8 cellular contexts compared by ENCODE assay signal in genomic region chr9:131500939-131501541, GRCh38. TPM values are rescaled to one million over a fixed set of nuclear protein-coding genes. Genes with fewer than 3 reads are reported as not detected.
A peak's percentile ranks its signal among the peaks of the same experiment; 100 is the strongest.
DNase-seq lines count a peak whose midpoint lies in the region; ATAC-seq and TF ChIP-seq lines count a peak whose summit lies in the region.

No MANE protein-coding gene starts in this region.

- H3K4me3 Mint-ChIP-seq in glutamatergic neuron (ENCODE audit: unreplicated experiment): peak overlapping the region; percentile 67
- H3K4me3 Mint-ChIP-seq in stimulated activated naive CD8-positive, alpha-beta T cell treated with anti-CD3 and anti-CD28 coated beads, Interleukin-15, Interleukin-2, amounts not matched to agents 100 ng/mL and 50 ng/mL, for 24 hours: peak overlapping the region; percentile 76

- H3K36me3 Mint-ChIP-seq in glutamatergic neuron (ENCODE audit: unreplicated experiment): peaks cover 6% of the 10 kb centered on the region
- H3K36me3 Mint-ChIP-seq in stimulated activated naive CD8-positive, alpha-beta T cell treated with anti-CD3 and anti-CD28 coated beads, Interleukin-15, Interleukin-2, amounts not matched to agents 100 ng/mL and 50 ng/mL, for 24 hours (ENCODE audit: low read depth): peaks cover 39% of the 10 kb centered on the region

- H3K4me1 Mint-ChIP-seq in glutamatergic neuron (ENCODE audit: low read depth, unreplicated experiment): peaks cover 17% of the 10 kb centered on the region
- peaks cover 62% of the 10 kb centered on the region for H3K4me1 Mint-ChIP-seq in stimulated activated naive CD8-positive, alpha-beta T cell treated with anti-CD3 and anti-CD28 coated beads, Interleukin-15, Interleukin-2, amounts not matched to agents 100 ng/mL and 50 ng/mL, for 24 hours (ENCODE audit: low read depth)

- H3K27ac Mint-ChIP-seq in glutamatergic neuron (ENCODE audit: unreplicated experiment): peak overlapping the region; percentile 72
- peak overlapping the region; percentile 70 for H3K27ac Mint-ChIP-seq in stimulated activated naive CD8-positive, alpha-beta T cell treated with anti-CD3 and anti-CD28 coated beads, Interleukin-15, Interleukin-2, amounts not matched to agents 100 ng/mL and 50 ng/mL, for 24 hours

- intact Hi-C loops in Right ventricle myocardium inferior (cut with DNase I): no loop called here

- H3K9me3 Mint-ChIP-seq in glutamatergic neuron (ENCODE audit: unreplicated experiment): peaks cover 38% of the 10 kb centered on the region
- H3K9me3 Mint-ChIP-seq in stimulated activated naive CD8-positive, alpha-beta T cell treated with anti-CD3 and anti-CD28 coated beads, Interleukin-15, Interleukin-2, amounts not matched to agents 100 ng/mL and 50 ng/mL, for 24 hours: no peaks in the 10 kb centered on the region

- peaks cover 18% of the 10 kb centered on the region for H3K27me3 Mint-ChIP-seq in glutamatergic neuron (ENCODE audit: unreplicated experiment)
- H3K27me3 Mint-ChIP-seq in stimulated activated naive CD8-positive, alpha-beta T cell treated with anti-CD3 and anti-CD28 coated beads, Interleukin-15, Interleukin-2, amounts not matched to agents 100 ng/mL and 50 ng/mL, for 24 hours: no peaks in the 10 kb centered on the region

- peak; percentile 39 for DNase-seq in A172 (ENCODE audit: low spot score)
- DNase-seq in LoVo (ENCODE audit: low spot score): peak; percentile 66
- peak in 2 of 3 experiments; percentile 23 to 38 for DNase-seq in activated CD8-positive, alpha-beta memory T cell treated with anti-CD3 and anti-CD28 coated beads for 48 hours (ENCODE audit: low read depth in 2 of 3, low spot score in 2 of 3)
- DNase-seq in glutamatergic neuron: no peak
- no peak for DNase-seq in Right ventricle myocardium inferior (ENCODE audit: missing footprints)

- no peak for ATAC-seq in HG02840 (IDR thresholded peaks at IDR 0.05; ENCODE audit: low FRiP score, unreplicated experiment)
- ATAC-seq in Right ventricle myocardium inferior: no peak
- ATAC-seq in HG02610 (IDR thresholded peaks at IDR 0.05; ENCODE audit: unreplicated experiment): no peak

- no peak for TF ChIP-seq CTCF in glutamatergic neuron (IDR thresholded peaks at IDR 0.05; ENCODE audit: partially characterized antibody, unreplicated experiment)

RNA-seq across cellular contexts. Expression of gene POMT1, which starts 1.7 kb away (rescaled TPM):
- 22.0 and 26.4 TPM in 2 replicates for total RNA-seq in A172 (2014; rRNA removed; shearing (Covaris generic))
- total RNA-seq in glutamatergic neuron (ENCODE audit: unreplicated experiment) (108 TPM), Right ventricle myocardium inferior (21.2 TPM)

RNA-seq across cellular contexts. Expression of gene UCK1, which starts 30.0 kb away (rescaled TPM):
- total RNA-seq in A172 (2014; rRNA removed; shearing (Covaris generic)): 11.2 and 15.9 TPM in 2 replicates
- total RNA-seq in glutamatergic neuron (ENCODE audit: unreplicated experiment): 24.8 TPM
- 23.5 TPM for total RNA-seq in Right ventricle myocardium inferior

RNA-seq across cellular contexts. Expression of gene PRRT1B, which starts 44.3 kb away (rescaled TPM):
- not detected in 2 replicates for total RNA-seq in A172 (2014; rRNA removed; shearing (Covaris generic))
- not detected for total RNA-seq in glutamatergic neuron (ENCODE audit: unreplicated experiment)
- total RNA-seq in Right ventricle myocardium inferior: not detected

Comparison
In these comparisons a context has a peak if more than half of its experiments do, and no peak if none do; other contexts are left out.
1. DNase-seq: peak in A172 (single experiment), LoVo (single experiment) and activated CD8-positive, alpha-beta memory T cell treated with anti-CD3 and anti-CD28 coated beads for 48 hours (2 of 3); none in glutamatergic neuron (single experiment) and Right ventricle myocardium inferior (single experiment).